In genomic region chrX:18354369-18355329, GRCh38 we compare ENCODE assay signal across 8 cellular contexts. TPM values are rescaled to one million over a fixed set of nuclear protein-coding genes. Genes with fewer than 3 reads are reported as not detected.
DNase-seq lines count a peak whose midpoint lies in the region; ATAC-seq and TF ChIP-seq lines count a peak whose summit lies in the region.

SCML2 (minus strand) TSS chrX:18354688; CDS start chrX:18334071, 20,617 bp downstream.

- peaks cover 34% of the 10 kb centered on the region for H3K79me2 ChIP-seq in neural progenitor cell (ENCODE audit: low read depth)

- H3K4me1 Mint-ChIP-seq in neural progenitor cell: peaks cover 24% of the 10 kb centered on the region

- H3K4me3 ChIP-seq in foreskin fibroblast (ENCODE audit: low read depth in 1 of 2, low read length in 2 of 2) (peak within 1 kb of the TSS; percentile 58 to 60), neural progenitor cell (peak within 1 kb of the TSS; percentile 60), upper lobe of right lung (peak within 1 kb of the TSS; percentile 56)

- TF ChIP-seq CTCF in foreskin fibroblast (IDR thresholded peaks at IDR 0.05; ENCODE audit: low read depth, low read length): no peak
- TF ChIP-seq CTCF in neural progenitor cell (IDR thresholded peaks at IDR 0.05): no peak
- TF ChIP-seq CTCF in upper lobe of right lung (IDR thresholded peaks at IDR 0.05): no peak

- H3K27ac Mint-ChIP-seq in neural progenitor cell: peak within 1 kb of the TSS; percentile 90

- peaks cover 12% of the 10 kb centered on the region for H3K27me3 Mint-ChIP-seq in neural progenitor cell (ENCODE audit: insufficient read depth, low read depth)

- intact Hi-C loops in upper lobe of right lung (cut with DNase I): no loop called here

- no peaks in the 10 kb centered on the region for H3K36me3 Mint-ChIP-seq in neural progenitor cell

- H2AFZ ChIP-seq in neural progenitor cell (replicated peaks): peak within 1 kb of the TSS; percentile 50

- no peaks in the 10 kb centered on the region for H3K9me3 Mint-ChIP-seq in neural progenitor cell

- peak within 1 kb of the TSS; percentile 76 for H3K4me2 ChIP-seq in neural progenitor cell

- H3K9ac ChIP-seq in neural progenitor cell: no peak within 1 kb of the TSS

- peak within 1 kb of the TSS; percentile 87 for H3K4me3 Mint-ChIP-seq in neural progenitor cell

- H3K4me1 ChIP-seq in neural progenitor cell (peaks cover 11% of the 10 kb centered on the region), upper lobe of right lung (no peaks in the 10 kb centered on the region)

- H3K27ac ChIP-seq in neural progenitor cell (no peak within 1 kb of the TSS), upper lobe of right lung (no peak within 1 kb of the TSS)

- ATAC-seq in upper lobe of right lung: peak; percentile 87
- no peak for ATAC-seq in HG02642 (IDR thresholded peaks at IDR 0.05; ENCODE audit: poor library complexity, unreplicated experiment)

- H3K36me3 ChIP-seq in neural progenitor cell: no peaks in the 10 kb centered on the region
- no peaks in the 10 kb centered on the region for H3K36me3 ChIP-seq in upper lobe of right lung

- peaks cover 26% of the 10 kb centered on the region for H3K27me3 ChIP-seq in neural progenitor cell
- no peaks in the 10 kb centered on the region for H3K27me3 ChIP-seq in upper lobe of right lung

- H4K20me1 ChIP-seq in neural progenitor cell (ENCODE audit: low read depth): peaks cover 29% of the 10 kb centered on the region

- H3K9me3 ChIP-seq in neural progenitor cell (ENCODE audit: low read depth): no peaks in the 10 kb centered on the region
- no peaks in the 10 kb centered on the region for H3K9me3 ChIP-seq in upper lobe of right lung

- peaks cover 10% of the 10 kb centered on the region for H3F3A ChIP-seq in neural progenitor cell (ENCODE audit: low read depth)

- DNase-seq in DMS 273 (lab: John Stamatoyannopoulos, UW; ENCODE audit: unreplicated experiment) (peak; percentile 80), DMS 273 treated with DMSO at 0.1 percent for 48 hours (lab: John Stamatoyannopoulos, UW) (no peak), NCI-H748 (lab: John Stamatoyannopoulos, UW; ENCODE audit: unreplicated experiment) (peak; percentile 65), foreskin fibroblast (peak; percentile 34 to 69), neural progenitor cell (ENCODE audit: low spot score) (peak; percentile 71), upper lobe of right lung (peak; percentile 68)
- DNase-seq in activated effector memory CD4-positive, alpha-beta T cell treated with anti-CD3 and anti-CD28 coated beads, Interleukin-2, amount 50 U/mL, for 16 hours: peak; percentile 75

RNA-seq across cellular contexts. Expression of gene SCML2, which starts in this region (rescaled TPM):
- total RNA-seq in neural progenitor cell (ENCODE audit: low replicate concordance) (27.8 and 36.8 TPM in 2 replicates), upper lobe of right lung (0.81 TPM)

Comparison
In these comparisons a context has a peak if more than half of its experiments do, and no peak if none do; other contexts are left out.
1. RNA of gene SCML2 (total RNA-seq): 27.8 to 36.8 TPM in neural progenitor cell; 0.81 TPM in upper lobe of right lung (single experiment); every median in the first group is over 10 times any median in the second.
2. Peak in DNase-seq, ATAC-seq and H3K4me3 ChIP-seq in upper lobe of right lung; RNA of the gene not detected or under 1 TPM.
3. Peak in every context shown above with its lines, with median percentiles within 50 percentile points of each other: H3K4me3 ChIP-seq.